In the genomic region with DNA sequence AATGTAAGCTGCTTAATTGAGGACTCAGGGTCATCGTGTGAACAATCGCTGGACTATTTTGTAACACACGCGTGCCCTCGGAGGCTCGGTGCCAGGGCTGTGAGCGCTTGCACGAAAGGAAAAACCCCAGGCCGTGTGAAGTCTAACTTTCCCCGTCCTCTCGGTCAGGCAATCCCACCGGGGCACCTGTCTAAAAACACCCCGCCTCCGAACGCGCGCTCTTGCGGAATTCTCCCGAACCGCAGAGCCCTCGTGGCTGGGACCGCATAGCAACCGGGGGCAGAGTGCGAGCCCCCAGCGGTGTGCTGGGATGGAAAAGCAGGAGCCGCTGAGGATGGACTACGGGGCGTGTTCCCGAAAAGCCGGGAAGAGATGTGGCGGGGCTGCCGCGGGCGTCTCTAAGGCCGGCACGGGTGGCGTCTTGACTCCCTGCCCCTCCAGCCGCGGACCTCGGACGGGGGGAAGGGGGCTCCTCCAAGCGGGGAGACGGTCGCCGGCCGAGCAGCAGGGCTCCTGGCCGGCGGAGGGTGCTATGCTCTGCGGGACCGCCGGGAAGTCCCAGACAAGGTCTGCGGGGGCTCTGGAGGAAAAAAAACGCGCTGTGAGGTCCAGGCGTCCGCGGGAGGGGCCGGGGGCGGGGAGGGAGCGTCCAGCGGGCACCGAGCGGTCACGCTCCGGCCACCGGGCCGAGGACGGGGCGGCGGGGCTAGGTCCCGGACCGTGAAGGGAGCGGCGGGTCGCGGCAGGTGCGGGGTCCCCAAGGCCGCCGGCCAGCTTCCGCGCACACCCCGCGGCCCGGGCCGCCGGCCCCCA, we compare ENCODE assay signal across 8 cellular contexts. TPM values are rescaled to one million over a fixed set of nuclear protein-coding genes. Genes with fewer than 3 reads are reported as not detected.
DNase-seq lines count a peak whose midpoint lies in the region; ATAC-seq, FAIRE-seq and TF ChIP-seq lines count a peak whose summit lies in the region.

No MANE protein-coding gene starts in this region.

- H4K20me1 ChIP-seq in smooth muscle cell (ENCODE audit: low read depth) = peaks cover 5% of the 10 kb centered on the region

- H3K79me2 ChIP-seq in smooth muscle cell (ENCODE audit: low read depth) = peaks cover 41% of the 10 kb centered on the region

- H3K27me3 ChIP-seq in body of pancreas = no peaks in the 10 kb centered on the region
- no peaks in the 10 kb centered on the region for H3K27me3 ChIP-seq in smooth muscle cell (ENCODE audit: low read depth)

- peaks cover 14% of the 10 kb centered on the region for H3K4me1 ChIP-seq in body of pancreas
- H3K4me1 ChIP-seq in smooth muscle cell (ENCODE audit: low read depth) = peaks cover 5% of the 10 kb centered on the region

- H3K4me1 Mint-ChIP-seq in Calu3 (ENCODE audit: low read depth, unreplicated experiment) = peaks cover 12% of the 10 kb centered on the region

- H3K4me3 Mint-ChIP-seq in Calu3 (ENCODE audit: low read depth, unreplicated experiment) = peak overlapping the region; percentile 94

- no peak for FAIRE-seq in HTR-8/SVneo (lab: Jason Lieb, UNC)

- H3K9me3 Mint-ChIP-seq in Calu3 (ENCODE audit: low read depth, unreplicated experiment) = no peaks in the 10 kb centered on the region

- H3K27me3 Mint-ChIP-seq in Calu3 (ENCODE audit: unreplicated experiment) = peaks cover 22% of the 10 kb centered on the region

- H3K36me3 Mint-ChIP-seq in Calu3 (ENCODE audit: insufficient read depth, unreplicated experiment) = peaks cover 37% of the 10 kb centered on the region

- H3K4me2 ChIP-seq in smooth muscle cell = peak overlapping the region; percentile 95

- H3K27ac Mint-ChIP-seq in Calu3 (ENCODE audit: unreplicated experiment) = peak overlapping the region; percentile 98

- intact Hi-C loops in Calu3 (cut with micrococcal nuclease; ENCODE audit: unreplicated experiment) (no loop called here), body of pancreas (cut with DNase I) (loop anchor here (10.0 kb wide), 1 partner anchor 54 kb away; a partner anchor contains a TSS)

- CTCF ChIA-PET in Calu3 (lab: Charles Lee) = interaction anchor here (0.9 kb wide), 1 partner anchor 87 kb away, joined by 3 read pairs; no protein-coding TSS in a partner anchor

- ATAC-seq in GM19455 (IDR thresholded peaks at IDR 0.05; ENCODE audit: unreplicated experiment) = peak; percentile 16
- ATAC-seq in body of pancreas = peak; percentile 10

- no peaks in the 10 kb centered on the region for H3K9me3 ChIP-seq in body of pancreas
- H3K9me3 ChIP-seq in smooth muscle cell (replicated peaks; ENCODE audit: low read depth) = no peaks in the 10 kb centered on the region

- H3K9ac ChIP-seq in smooth muscle cell (ENCODE audit: low read depth) = peak overlapping the region; percentile 98

- DNase-seq in Calu3 (peak; percentile 58), HTR-8/SVneo (ENCODE audit: insufficient read length, low spot score) (peak; percentile 12), T-helper 9 cell (peak; percentile 29), body of pancreas (peak; percentile 56 to 66 (median 62)), iPS-NIHi11 (ENCODE audit: low spot score) (peak; percentile 41), smooth muscle cell (lab: John Stamatoyannopoulos, UW; ENCODE audit: unreplicated experiment) (peak; percentile 67), NCI-H2107 treated with DMSO at 0.1 percent for 48 hours (lab: John Stamatoyannopoulos, UW; ENCODE audit: unreplicated experiment) (no peak)

- no peak for TF ChIP-seq POLR2A in body of pancreas (IDR thresholded peaks at IDR 0.05)

- no peaks in the 10 kb centered on the region for H3K36me3 ChIP-seq in body of pancreas (replicated peaks in 1 of 2; ENCODE audit: insufficient read depth in 1 of 2, low read depth in 2 of 2)
- H3K36me3 ChIP-seq in smooth muscle cell (ENCODE audit: low read depth) = no peaks in the 10 kb centered on the region

- H3K27ac ChIP-seq in body of pancreas (peak overlapping the region; percentile 98 to 99 (median 98)), smooth muscle cell (ENCODE audit: low read depth) (peak overlapping the region; percentile 97)

- 0 to 1% methylated on average over 17 to 71 of the region's 86 CpGs for WGBS in body of pancreas, 2 donors
- WGBS in smooth muscle cell (ENCODE audit: low lambda C conversion rate) = 3% methylated on average over 61 of the region's 86 CpGs

- H3K4me3 ChIP-seq in body of pancreas = peak overlapping the region; percentile 43 to 62
- peak overlapping the region; percentile 83 for H3K4me3 ChIP-seq in smooth muscle cell

- no peak overlapping the region for H2AFZ ChIP-seq in smooth muscle cell (ENCODE audit: low read depth)

- H3F3A ChIP-seq in smooth muscle cell (ENCODE audit: low read depth) = no peaks in the 10 kb centered on the region

- TF ChIP-seq CTCF in Calu3 (IDR thresholded peaks at IDR 0.05; ENCODE audit: unreplicated experiment) (peak; percentile 12), body of pancreas (IDR thresholded peaks at IDR 0.05) (peak in 2 of 7 experiments; percentile 23 to 35), smooth muscle cell (IDR thresholded peaks at IDR 0.05; ENCODE audit: borderline replicate concordance, insufficient read depth, poor library complexity, severe bottlenecking) (peak; percentile 21)

- BruUV-seq in Calu3 (replicated peaks; lab: Mats Ljungman, UMichigan) = no TSS peak

RNA-seq across cellular contexts. Expression of a gene that starts 0.9 kb away (rescaled TPM):
- total RNA-seq in Calu3 (2022) (14.5 and 17.3 TPM in 2 replicates), body of pancreas (10 to 100 TPM in 1 of 2 donors, 1 to 10 TPM in 1; 4.2 to 10.2 TPM), smooth muscle cell (22.5 and 24.1 TPM in 2 replicates)
- polyA plus RNA-seq in smooth muscle cell = 6.2 and 8.4 TPM in 2 replicates

RNA-seq across cellular contexts. Expression of a gene that starts 55.4 kb away (rescaled TPM):
- total RNA-seq in Calu3 (2022) = 13.6 and 15.8 TPM in 2 replicates
- 10 to 100 TPM; 10.4 to 25.4 TPM for total RNA-seq in body of pancreas
- total RNA-seq in smooth muscle cell = 6.1 and 6.2 TPM in 2 replicates
- polyA plus RNA-seq in smooth muscle cell = 3.4 and 4.2 TPM in 2 replicates
